30 cellular contexts compared by ENCODE assay signal in genomic region chr3:130250982-130251381, GRCh38.
"Had no signal": no experiment of that assay in that cellular context is flagged by ENCODE, and none has a peak within 500 bp of the region (broad histone marks: within the 10 kb centered on the region; RNA-seq: fewer than 3 reads in every experiment).

No MANE protein-coding gene starts in this region.

- DNase-seq: cerebellar nuclear complex; dermis blood vessel endothelial cell; dorsolateral prefrontal cortex; effector CD4-positive, alpha-beta T cell; effector memory CD4-positive, alpha-beta T cell; erythroblast; esophagus squamous epithelium; foreskin fibroblast; foreskin melanocyte; gastrocnemius medialis; glutamatergic neuron; head of caudate nucleus; hypothalamus; immature natural killer cell; islet precursor cell; kidney; kidney glomerular epithelial cell; left colon; left ventricle myocardium inferior; lower lobe of right lung; mesenchymal stem cell; mucosa of descending colon had no signal

- H3K4me1 ChIP-seq: esophagus squamous epithelium, gastrocnemius medialis, left ventricle myocardium inferior, lower lobe of right lung had no signal

- H3K4me3 ChIP-seq: coronary artery, dorsolateral prefrontal cortex, esophagus squamous epithelium, gastrocnemius medialis, hepatocyte, left ventricle myocardium inferior, lower lobe of right lung, mucosa of descending colon had no signal

- H3K27ac Mint-ChIP-seq: immature natural killer cell, mesothelial cell of epicardium had no signal

- H3K36me3 Mint-ChIP-seq: immature natural killer cell, mesothelial cell of epicardium had no signal

- H3K36me3 ChIP-seq: esophagus squamous epithelium, gastrocnemius medialis, left ventricle myocardium inferior, lower lobe of right lung had no signal

- H3K9me3 ChIP-seq: esophagus squamous epithelium, gastrocnemius medialis, left ventricle myocardium inferior, lower lobe of right lung, mucosa of descending colon had no signal

- H3K27me3 ChIP-seq: esophagus squamous epithelium, gastrocnemius medialis, hepatocyte had no signal

- H3K4me3 Mint-ChIP-seq: immature natural killer cell, mesothelial cell of epicardium had no signal

- ATAC-seq: esophagus mucosa, gastrocnemius medialis, left colon, left lobe of liver, lower lobe of right lung, mucosa of descending colon had no signal

- FAIRE-seq: colon, endometrium, kidney had no signal

- H3K27ac ChIP-seq: coronary artery, dorsolateral prefrontal cortex, epithelial cell of prostate, esophagus squamous epithelium, gastrocnemius medialis, hepatocyte, left ventricle myocardium inferior, lower lobe of right lung had no signal

- H3K4me1 Mint-ChIP-seq: immature natural killer cell, mesothelial cell of epicardium had no signal
